Comparison of ENCODE assay signal across 8 cellular contexts in the genomic region with DNA sequence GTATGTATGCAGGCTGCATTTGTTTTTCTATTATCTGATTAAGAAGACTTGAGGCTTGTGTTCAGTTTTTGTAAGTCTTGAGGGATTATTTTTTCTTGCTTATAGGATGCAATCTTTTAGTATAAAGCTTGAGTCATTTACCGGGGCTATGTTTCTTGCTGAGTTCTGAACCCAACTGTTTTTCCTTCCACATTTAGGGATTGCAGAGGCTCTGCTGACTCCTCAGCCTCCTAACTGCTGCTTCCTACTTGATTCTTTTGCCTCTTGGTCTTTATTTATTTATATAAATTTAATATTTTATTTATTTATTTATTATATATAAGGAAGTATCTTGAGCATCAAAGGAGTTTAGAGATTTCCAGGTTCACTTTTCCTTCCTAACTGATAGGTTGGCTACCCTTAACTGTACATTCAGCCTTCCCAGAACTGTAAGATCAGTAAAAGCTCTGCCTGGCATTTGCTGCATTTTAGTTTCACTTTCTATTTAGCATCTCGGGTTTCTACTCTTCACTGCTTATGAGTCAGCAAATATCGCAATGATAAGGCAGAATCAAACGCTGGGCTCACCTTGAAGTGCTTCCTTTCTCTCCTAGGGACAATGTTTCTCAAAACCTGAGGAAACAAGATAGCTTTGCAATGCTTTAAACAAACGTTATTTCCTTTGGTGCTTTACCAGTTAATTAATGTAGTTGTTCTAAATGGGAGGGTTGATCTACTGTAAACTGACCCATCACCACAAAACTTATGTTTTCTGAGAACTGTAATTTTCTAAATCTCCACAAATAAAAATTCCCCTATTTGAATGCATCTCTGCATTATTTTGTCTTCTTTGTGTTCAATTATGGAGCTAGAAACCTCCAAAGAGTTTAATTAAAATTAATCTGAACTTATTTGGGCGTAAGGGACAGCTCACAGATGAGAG.
DNase-seq lines count a peak whose midpoint lies in the region; ATAC-seq and TF ChIP-seq lines count a peak whose summit lies in the region.

No MANE protein-coding gene starts in this region.

- H3K4me1 ChIP-seq in adrenal gland (replicated peaks in 1 of 2), result no peaks in the 10 kb centered on the region
- H3K4me1 ChIP-seq in right atrium auricular region, result peaks cover 0 to 12% of the 10 kb centered on the region in 2 donors
- peaks cover 0 to 6% of the 10 kb centered on the region in 2 donors for H3K4me1 ChIP-seq in gastrocnemius medialis
- no peaks in the 10 kb centered on the region for H3K4me1 ChIP-seq in HAP-1

- ATAC-seq in GM19452 (IDR thresholded peaks at IDR 0.05; ENCODE audit: unreplicated experiment) (peak; percentile 95), HG03442 (IDR thresholded peaks at IDR 0.05; ENCODE audit: unreplicated experiment) (peak; percentile 97), gastrocnemius medialis (peak in 1 of 2 donors; percentile 96)

- H3K36me3 ChIP-seq in adrenal gland (replicated peaks in 1 of 2), result no peaks in the 10 kb centered on the region
- H3K36me3 ChIP-seq in right atrium auricular region, result no peaks in the 10 kb centered on the region
- H3K36me3 ChIP-seq in gastrocnemius medialis, result no peaks in the 10 kb centered on the region
- H3K36me3 ChIP-seq in HAP-1 (replicated peaks), result no peaks in the 10 kb centered on the region

- H3K9me3 ChIP-seq in adrenal gland (replicated peaks in 1 of 3) (no peaks in the 10 kb centered on the region), right atrium auricular region (no peaks in the 10 kb centered on the region), gastrocnemius medialis (no peaks in the 10 kb centered on the region), HAP-1 (no peaks in the 10 kb centered on the region)

- in situ Hi-C loops in gastrocnemius medialis (cut with MboI; ENCODE audit: low sequenced_read_pairs in 4 of 4) (no loop called here), HAP-1 (cut with MboI; ENCODE audit: low sequenced_read_pairs) (no loop called here)

- WGBS in adrenal gland, 4 donors, result 18 to 19% (median 19%) methylated on average over 6 of the region's 6 CpGs

- no peak overlapping the region for H3K27ac ChIP-seq in adrenal gland
- no peak overlapping the region for H3K27ac ChIP-seq in right atrium auricular region
- no peak overlapping the region for H3K27ac ChIP-seq in gastrocnemius medialis

- DNase-seq in DMS79 treated with DMSO at 0.1 percent for 48 hours (lab: John Stamatoyannopoulos, UW), result peak; percentile 84
- DNase-seq in NCI-H460 (ENCODE audit: extremely low read depth, low read depth), result peak; percentile 88
- peak in 4 of 7 donors; percentile 15 to 40 (median 26) for DNase-seq in adrenal gland
- DNase-seq in right atrium auricular region (ENCODE audit: low spot score), result no peak
- DNase-seq in gastrocnemius medialis, result no peak
- no peak for DNase-seq in HAP-1 (ENCODE audit: low spot score in 2 of 2)

- intact Hi-C loops in adrenal gland (cut with DNase I), result no loop called here
- intact Hi-C loops in gastrocnemius medialis (cut with DNase I; ENCODE audit: low total_unique reads), result no loop called here

- TF ChIP-seq POLR2A in adrenal gland (IDR thresholded peaks at IDR 0.05) (no peak), gastrocnemius medialis (IDR thresholded peaks at IDR 0.05) (no peak)

- TF ChIP-seq CTCF in adrenal gland (IDR thresholded peaks at IDR 0.05) (no peak), right atrium auricular region (IDR thresholded peaks at IDR 0.05) (no peak), gastrocnemius medialis (IDR thresholded peaks at IDR 0.05 in 4 of 5, conservative IDR thresholded peaks at IDR 0.05 in 1 of 5) (no peak)

- H3K4me3 ChIP-seq in adrenal gland (peak overlapping the region in 2 of 4 donors; percentile 23 to 46), right atrium auricular region (peak overlapping the region; percentile 6 to 33), gastrocnemius medialis (peak overlapping the region; percentile 22 to 53 (median 46)), HAP-1 (no peak overlapping the region)

- H3K27me3 ChIP-seq in adrenal gland (no peaks in the 10 kb centered on the region), right atrium auricular region (no peaks in the 10 kb centered on the region), gastrocnemius medialis (no peaks in the 10 kb centered on the region), HAP-1 (ENCODE audit: low read depth) (no peaks in the 10 kb centered on the region)

Comparison
In these comparisons a context has a peak if more than half of its experiments do, and no peak if none do; other contexts are left out.
1. DNase-seq: peak in DMS79 treated with DMSO at 0.1 percent for 48 hours (single experiment), NCI-H460 (single experiment) and adrenal gland (4 of 7); none in right atrium auricular region (single experiment), gastrocnemius medialis (0 of 2) and HAP-1 (0 of 2).